24 cellular contexts compared by ENCODE assay signal in the genomic region with DNA sequence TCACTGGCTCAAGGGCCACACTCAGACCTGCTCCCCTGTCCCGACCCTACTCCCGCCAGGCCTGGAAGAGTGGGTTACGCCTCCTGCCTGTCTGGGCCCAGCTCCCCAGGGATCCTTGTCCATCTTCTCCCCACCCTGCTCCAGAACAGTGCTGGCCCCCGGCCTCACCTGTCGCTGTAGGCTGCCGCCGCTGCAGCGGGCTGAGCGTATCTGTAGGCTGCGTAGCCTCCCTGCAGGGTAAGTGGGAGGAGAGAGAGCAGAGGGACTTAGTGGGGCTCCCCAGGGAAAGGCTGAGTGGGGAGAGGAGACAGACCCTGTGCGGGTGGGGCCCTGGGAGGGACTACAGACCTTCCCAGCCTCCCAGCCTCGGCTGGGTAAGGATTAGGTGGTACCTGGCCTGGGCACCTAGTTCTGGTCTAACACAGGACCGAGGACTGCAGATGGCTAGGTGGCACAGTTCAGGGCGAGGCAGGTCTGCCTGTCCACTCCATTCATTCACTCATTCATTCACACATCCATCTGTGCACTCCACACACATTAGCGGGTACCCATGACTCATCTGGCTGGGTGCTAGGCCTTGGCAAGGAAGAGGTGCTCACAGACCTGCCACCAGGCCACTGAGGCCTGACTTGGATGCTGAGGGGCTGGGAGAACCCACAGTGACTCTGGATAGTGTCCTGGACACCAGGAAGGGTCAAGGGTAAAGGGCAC. TPM values are rescaled to one million over a fixed set of nuclear protein-coding genes. Genes with fewer than 3 reads are reported as not detected.
DNase-seq lines count a peak whose midpoint lies in the region; ATAC-seq, FAIRE-seq and TF ChIP-seq lines count a peak whose summit lies in the region.
"Had no signal": no experiment of that assay in that cellular context is flagged by ENCODE, and none has a peak within 500 bp of the region (broad histone marks: within the 10 kb centered on the region; RNA-seq: fewer than 3 reads in every experiment).

No MANE protein-coding gene starts in this region.

- no peaks in the 10 kb centered on the region for H3K9me3 ChIP-seq in Panc1 (ENCODE audit: control insufficient read depth, insufficient read depth, low read depth, low read length)
- no peaks in the 10 kb centered on the region for H3K9me3 ChIP-seq in neuronal stem cell (replicated peaks in 1 of 2; ENCODE audit: control insufficient read depth in 2 of 2, insufficient read depth in 1 of 2, low read depth in 1 of 2, low read length in 2 of 2)
- no peaks in the 10 kb centered on the region for H3K9me3 ChIP-seq in BE2C
- H3K9me3 ChIP-seq: left ventricle myocardium inferior, prostate gland, SJCRH30, uterus had no signal

- no peak overlapping the region for H4K91ac ChIP-seq in neuronal stem cell (ENCODE audit: low read depth, low read length, poor library complexity)

- no peak overlapping the region for H3K4me3 ChIP-seq in Panc1 (ENCODE audit: low read depth in 2 of 2, low read length in 2 of 2)
- no peak overlapping the region for H3K4me3 ChIP-seq in neuronal stem cell (ENCODE audit: low read length in 2 of 2)
- H3K4me3 ChIP-seq in BE2C (ENCODE audit: low read depth, low read length), result no peak overlapping the region
- H3K4me3 ChIP-seq: dorsolateral prefrontal cortex, GM23338, left ventricle myocardium inferior, prostate gland, SJCRH30, uterus had no signal

- H2BK15ac ChIP-seq in neuronal stem cell (ENCODE audit: low read length), result no peak overlapping the region

- no peak overlapping the region for H3K27ac Mint-ChIP-seq in activated naive CD8-positive, alpha-beta T cell treated with anti-CD3 and anti-CD28 coated beads, Interleukin-2, amount 50 U/mL, for 24 hours
- H3K27ac Mint-ChIP-seq in activated naive CD8-positive, alpha-beta T cell treated with anti-CD3 and anti-CD28 coated beads for 36 hours, result no peak overlapping the region
- no peak overlapping the region for H3K27ac Mint-ChIP-seq in activated CD4-positive, alpha-beta memory T cell treated with anti-CD3 and anti-CD28 coated beads for 36 hours
- H3K27ac Mint-ChIP-seq: activated CD4-positive, alpha-beta memory T cell treated with anti-CD3 and anti-CD28 coated beads, Interleukin-2, amount 10 ng/mL, durations not matched to agents 7 days and 5 days; GM23338 had no signal

- in situ Hi-C loops in Panc1 (cut with HindIII; ENCODE audit: low pct_unique_long_range_greater_than_20kb, low sequenced_read_pairs), result no loop called here

- DNase-seq in activated naive CD8-positive, alpha-beta T cell treated with anti-CD3 and anti-CD28 coated beads, Interleukin-2, amount 50 U/mL, for 24 hours, result no peak
- no peak for DNase-seq in activated naive CD8-positive, alpha-beta T cell treated with anti-CD3 and anti-CD28 coated beads for 36 hours
- DNase-seq in H54 (ENCODE audit: insufficient read length, low spot score) (peak; percentile 66), Panc1 (ENCODE audit: low read depth, low spot score) (no peak), neuronal stem cell (ENCODE audit: low spot score) (no peak), C1 segment of cervical spinal cord (lab: John Stamatoyannopoulos, UW) (no peak), BE2C (no peak)
- DNase-seq in activated CD4-positive, alpha-beta memory T cell treated with anti-CD3 and anti-CD28 coated beads for 36 hours, result no peak
- DNase-seq: activated CD4-positive, alpha-beta memory T cell treated with anti-CD3 and anti-CD28 coated beads, Interleukin-2, amount 10 ng/mL, durations not matched to agents 7 days and 5 days; activated CD4-positive, CD25-positive, alpha-beta regulatory T cell; activated effector memory CD4-positive, alpha-beta T cell treated with Interleukin-2 at 50 U/mL for 16 hours; CD4-positive, alpha-beta memory T cell; cerebellar nuclear complex; dorsolateral prefrontal cortex; KBM-7; left ventricle myocardium inferior; naive B cell; NCI-H526 treated with DMSO at 0.1 percent for 48 hours; nucleus accumbens; stimulated activated naive CD4-positive, alpha-beta T cell treated with Interleukin-2 at 50 U/mL for 16 hours; uterus had no signal

- H3K4me1 Mint-ChIP-seq in activated naive CD8-positive, alpha-beta T cell treated with anti-CD3 and anti-CD28 coated beads, Interleukin-2, amount 50 U/mL, for 24 hours, result peaks cover 6% of the 10 kb centered on the region
- H3K4me1 Mint-ChIP-seq in activated naive CD8-positive, alpha-beta T cell treated with anti-CD3 and anti-CD28 coated beads for 36 hours, result peaks cover 1% of the 10 kb centered on the region
- H3K4me1 Mint-ChIP-seq in activated CD4-positive, alpha-beta memory T cell treated with anti-CD3 and anti-CD28 coated beads for 36 hours (ENCODE audit: low read depth), result peaks cover 2% of the 10 kb centered on the region

- no peaks in the 10 kb centered on the region for H3K79me1 ChIP-seq in neuronal stem cell (ENCODE audit: low read depth, low read length)

- peak overlapping the region; percentile 56 for H3K14ac ChIP-seq in neuronal stem cell (ENCODE audit: low read length)

- TF ChIP-seq POLR2A in H54 (IDR thresholded peaks at IDR 0.05; ENCODE audit: low read depth, low read length), result no peak

- H2AFZ ChIP-seq in neuronal stem cell (ENCODE audit: low read length), result no peak overlapping the region
- H2AFZ ChIP-seq: GM23338 had no signal

- CTCF ChIA-PET in Panc1 (lab: Charles Lee), result no interaction called here
- CTCF ChIA-PET in activated CD4-positive, alpha-beta memory T cell treated with anti-CD3 and anti-CD28 coated beads for 36 hours (lab: Charles Lee), result interaction anchor here (1.1 kb wide), 1 partner anchor 296 kb away, joined by 3 read pairs; no protein-coding TSS in a partner anchor

- no peak overlapping the region for H2BK120ac ChIP-seq in neuronal stem cell (ENCODE audit: low read depth, low read length)

- H3K36me3 Mint-ChIP-seq in activated naive CD8-positive, alpha-beta T cell treated with anti-CD3 and anti-CD28 coated beads, Interleukin-2, amount 50 U/mL, for 24 hours (ENCODE audit: low read depth), result no peaks in the 10 kb centered on the region
- no peaks in the 10 kb centered on the region for H3K36me3 Mint-ChIP-seq in activated naive CD8-positive, alpha-beta T cell treated with anti-CD3 and anti-CD28 coated beads for 36 hours
- H3K36me3 Mint-ChIP-seq in activated CD4-positive, alpha-beta memory T cell treated with anti-CD3 and anti-CD28 coated beads for 36 hours, result no peaks in the 10 kb centered on the region
- H3K36me3 Mint-ChIP-seq: CD4-positive, alpha-beta memory T cell had no signal

- no CpG with 5 or more reads among the region's 15 CpGs for WGBS in neuronal stem cell (ENCODE audit: extremely low coverage in 2 of 2, insufficient read length in 2 of 2, insufficient replicate concordance in 1 of 2), 2 donors

- H3K23ac ChIP-seq in neuronal stem cell (ENCODE audit: low read depth, low read length, poor library complexity), result peak overlapping the region; percentile 37

- no peak overlapping the region for H2AK5ac ChIP-seq in neuronal stem cell (ENCODE audit: low read depth, low read length)

- POLR2A ChIA-PET in Panc1 (lab: Charles Lee), result no interaction called here
- POLR2A ChIA-PET in activated CD4-positive, alpha-beta memory T cell treated with anti-CD3 and anti-CD28 coated beads for 36 hours (lab: Charles Lee), result no interaction called here

- BruUV-seq in Panc1 (replicated peaks; lab: Mats Ljungman, UMichigan), result no TSS peak

- peaks cover 33% of the 10 kb centered on the region for H3K27me3 Mint-ChIP-seq in activated naive CD8-positive, alpha-beta T cell treated with anti-CD3 and anti-CD28 coated beads, Interleukin-2, amount 50 U/mL, for 24 hours
- peaks cover 54% of the 10 kb centered on the region for H3K27me3 Mint-ChIP-seq in activated naive CD8-positive, alpha-beta T cell treated with anti-CD3 and anti-CD28 coated beads for 36 hours
- peaks cover 35% of the 10 kb centered on the region for H3K27me3 Mint-ChIP-seq in activated CD4-positive, alpha-beta memory T cell treated with anti-CD3 and anti-CD28 coated beads for 36 hours

- H2BK5ac ChIP-seq in neuronal stem cell (ENCODE audit: low read length), result no peak overlapping the region

- no peak for FAIRE-seq in H54 (lab: Jason Lieb, UNC)

- peak; percentile 3 for ATAC-seq in activated naive CD8-positive, alpha-beta T cell treated with anti-CD3 and anti-CD28 coated beads, Interleukin-2, amount 50 U/mL, for 24 hours
- ATAC-seq in Panc1, result peak; percentile 26; the same call in 1 of the 2 replicates
- ATAC-seq: GM23338 had no signal

- no peaks in the 10 kb centered on the region for H3K9me3 Mint-ChIP-seq in activated naive CD8-positive, alpha-beta T cell treated with anti-CD3 and anti-CD28 coated beads, Interleukin-2, amount 50 U/mL, for 24 hours
- H3K9me3 Mint-ChIP-seq in activated naive CD8-positive, alpha-beta T cell treated with anti-CD3 and anti-CD28 coated beads for 36 hours, result no peaks in the 10 kb centered on the region
- H3K9me3 Mint-ChIP-seq in activated CD4-positive, alpha-beta memory T cell treated with anti-CD3 and anti-CD28 coated beads for 36 hours, result no peaks in the 10 kb centered on the region
- H3K9me3 Mint-ChIP-seq: activated CD4-positive, alpha-beta memory T cell treated with anti-CD3 and anti-CD28 coated beads, Interleukin-2, amount 10 ng/mL, durations not matched to agents 7 days and 5 days; CD4-positive, alpha-beta memory T cell; GM23338; naive B cell had no signal

- H3K9ac ChIP-seq in neuronal stem cell (ENCODE audit: low read depth, low read length, poor library complexity), result no peak overlapping the region

- H2BK12ac ChIP-seq in neuronal stem cell (ENCODE audit: low read length), result no peak overlapping the region

- H3K4me2 ChIP-seq in neuronal stem cell (ENCODE audit: insufficient read depth, low read length, poor library complexity, severe bottlenecking), result no peak overlapping the region
- H3K4me2 ChIP-seq: GM23338 had no signal

- H3K36me3 ChIP-seq in Panc1 (ENCODE audit: control insufficient read depth, insufficient read depth, low read length) (no peaks in the 10 kb centered on the region), neuronal stem cell (replicated peaks in 1 of 2; ENCODE audit: control insufficient read depth in 2 of 2, insufficient read depth in 2 of 2, low read length in 2 of 2) (no peaks in the 10 kb centered on the region), BE2C (no peaks in the 10 kb centered on the region)
- H3K36me3 ChIP-seq: left ventricle myocardium inferior, prostate gland, SJCRH30, uterus had no signal

- H3K18ac ChIP-seq in neuronal stem cell (ENCODE audit: low read length), result peak overlapping the region; percentile 80

- TF ChIP-seq CTCF in Panc1 (IDR thresholded peaks at IDR 0.05), result no peak
- no peak for TF ChIP-seq CTCF in BE2C (IDR thresholded peaks at IDR 0.05; ENCODE audit: low read depth, low read length)

- intact Hi-C loops in Panc1 (cut with micrococcal nuclease; ENCODE audit: unreplicated experiment), result no loop called here
- intact Hi-C loops in activated CD4-positive, alpha-beta memory T cell treated with anti-CD3 and anti-CD28 coated beads for 36 hours (cut with micrococcal nuclease), result no loop called here

- H3K27ac ChIP-seq in Panc1 (ENCODE audit: low read length), result no peak overlapping the region
- H3K27ac ChIP-seq in neuronal stem cell (replicated peaks; ENCODE audit: low read length), result no peak overlapping the region
- H3K27ac ChIP-seq: left ventricle myocardium inferior, prostate gland, SJCRH30, uterus had no signal

- H3K4ac ChIP-seq in neuronal stem cell (ENCODE audit: low read length), result peak overlapping the region; percentile 97

- H3K27me3 ChIP-seq in Panc1 (ENCODE audit: control insufficient read depth, insufficient read depth, low read length) (peaks cover 4% of the 10 kb centered on the region; the same call in 1 of the 2 replicates), neuronal stem cell (ENCODE audit: control insufficient read depth in 3 of 3, insufficient read depth in 3 of 3, low read depth in 1 of 3, low read length in 3 of 3) (peaks cover 0 to 41% (median 2%) of the 10 kb centered on the region in 3 experiments), BE2C (peaks cover 34% of the 10 kb centered on the region)
- H3K27me3 ChIP-seq: uterus had no signal

- H3K4me3 Mint-ChIP-seq in activated naive CD8-positive, alpha-beta T cell treated with anti-CD3 and anti-CD28 coated beads, Interleukin-2, amount 50 U/mL, for 24 hours, result no peak overlapping the region
- no peak overlapping the region for H3K4me3 Mint-ChIP-seq in activated naive CD8-positive, alpha-beta T cell treated with anti-CD3 and anti-CD28 coated beads for 36 hours
- no peak overlapping the region for H3K4me3 Mint-ChIP-seq in activated CD4-positive, alpha-beta memory T cell treated with anti-CD3 and anti-CD28 coated beads for 36 hours
- H3K4me3 Mint-ChIP-seq: activated CD4-positive, alpha-beta memory T cell treated with anti-CD3 and anti-CD28 coated beads, Interleukin-2, amount 10 ng/mL, durations not matched to agents 7 days and 5 days; CD4-positive, alpha-beta memory T cell had no signal

- H4K8ac ChIP-seq in neuronal stem cell (ENCODE audit: low read depth, low read length), result no peak overlapping the region

- no peaks in the 10 kb centered on the region for H3K4me1 ChIP-seq in Panc1 (ENCODE audit: control insufficient read depth, insufficient read depth, low read length)
- H3K4me1 ChIP-seq in neuronal stem cell (ENCODE audit: control insufficient read depth in 2 of 2, insufficient read depth in 1 of 2, low read depth in 1 of 2, low read length in 2 of 2), result peaks cover 0 to 7% of the 10 kb centered on the region in 2 donors
- no peaks in the 10 kb centered on the region for H3K4me1 ChIP-seq in BE2C
- H3K4me1 ChIP-seq: uterus had no signal

RNA-seq across cellular contexts. Expression of a gene that starts 20.9 kb away (rescaled TPM):
- 10 to 100 TPM; 23.4 to 26.3 TPM for total RNA-seq in activated naive CD8-positive, alpha-beta T cell treated with anti-CD3 and anti-CD28 coated beads for 36 hours
- 32.3 TPM for total RNA-seq in Panc1 (2021; ENCODE audit: unreplicated experiment)
- 20.4 TPM for polyA plus RNA-seq in Panc1 (2012; ENCODE audit: insufficient read length)
- 17.4 TPM for polyA plus RNA-seq in neuronal stem cell (2013, experiment 1 of 2)
- polyA plus RNA-seq in neuronal stem cell (2013, experiment 2 of 2), result 18.1 TPM
- 68.4 TPM for polyA plus RNA-seq in BE2C (2012; ENCODE audit: insufficient read depth, insufficient read length, low read depth)
- total RNA-seq in activated CD4-positive, alpha-beta memory T cell treated with anti-CD3 and anti-CD28 coated beads for 36 hours, result 10 to 100 TPM; 42.5 to 43.4 TPM
